11 cellular contexts compared by ENCODE assay signal in genomic region chr17:7475764-7476422, GRCh38. TPM values are rescaled to one million over a fixed set of nuclear protein-coding genes. Genes with fewer than 3 reads are reported as not detected.
DNase-seq lines count a peak whose midpoint lies in the region; ATAC-seq, FAIRE-seq and TF ChIP-seq lines count a peak whose summit lies in the region.
"Had no signal": no experiment of that assay in that cellular context is flagged by ENCODE, and none has a peak within 500 bp of the region (broad histone marks: within the 10 kb centered on the region; RNA-seq: fewer than 3 reads in every experiment).

No MANE protein-coding gene starts in this region.

- peak overlapping the region; percentile 66; the same call in 1 of the 2 replicates for H2BK5ac ChIP-seq in H1 (ENCODE audit: low read depth, low read length)

- no peak overlapping the region for H3K14ac ChIP-seq in H1 (ENCODE audit: insufficient read length)

- CTCF ChIA-PET in A549 (lab: Yijun Ruan, JAX) (interaction anchor here (0.8 to 3.6 kb wide), 16 partner anchors 10 to 179 kb away, joined by 3 to 33 read pairs (median 4); partner anchors contain the start of genes SENP3 and TMEM95), H1 (lab: Charles Lee; ENCODE audit: partially characterized antibody) (interaction anchor here (0.9 to 3.3 kb wide), 10 partner anchors 10 to 119 kb away, joined by 3 to 17 read pairs (median 4); partner anchors contain the start of gene TMEM102)

- TF ChIP-seq EP300 in A549 (IDR thresholded peaks at IDR 0.05), result no peak
- TF ChIP-seq EP300 in H1 (IDR thresholded peaks at IDR 0.05; ENCODE audit: borderline replicate concordance in 1 of 2, low read depth in 2 of 2, low read length in 2 of 2), result no peak

- H3K4me3 ChIP-seq in A549, result no peak overlapping the region
- no peak overlapping the region for H3K4me3 ChIP-seq in NT2/D1 (ENCODE audit: insufficient read length, low read depth)
- H3K4me3 ChIP-seq in H1 (ENCODE audit: extremely low read depth in 1 of 4, insufficient read depth in 2 of 4, low read depth in 3 of 4, low read length in 4 of 4), result no peak overlapping the region
- H3K4me3 ChIP-seq: MG63 had no signal

- H3K36me3 ChIP-seq in NT2/D1 (ENCODE audit: insufficient read depth, insufficient read length, low read length) (peaks cover 2% of the 10 kb centered on the region), H1 (ENCODE audit: control insufficient read depth in 2 of 4, insufficient read depth in 4 of 4, low read length in 3 of 4) (no peaks in the 10 kb centered on the region)
- H3K36me3 ChIP-seq: MG63 had no signal

- no peak overlapping the region for H3K23ac ChIP-seq in H1 (ENCODE audit: insufficient read length)

- FAIRE-seq in A549 (lab: Jason Lieb, UNC) (no peak), H1 (lab: Jason Lieb, UNC) (no peak)
- FAIRE-seq: frontal cortex had no signal

- no peak for TF ChIP-seq RAD21 in A549 (conservative IDR thresholded peaks at IDR 0.05 in 1 of 2, IDR thresholded peaks at IDR 0.05 in 1 of 2)
- no peak for TF ChIP-seq RAD21 in H1 (IDR thresholded peaks at IDR 0.05 in 1 of 2, conservative IDR thresholded peaks at IDR 0.05 in 1 of 2; ENCODE audit: low read depth in 2 of 2, low read length in 2 of 2)

- no peak overlapping the region for H2BK12ac ChIP-seq in H1 (ENCODE audit: low read depth, low read length)

- no peak overlapping the region for H2AFZ ChIP-seq in H1 (ENCODE audit: low read length)

- H3K79me1 ChIP-seq in H1 (ENCODE audit: low read depth, low read length), result peaks cover 12% of the 10 kb centered on the region

- H4K91ac ChIP-seq in H1 (replicated peaks; ENCODE audit: insufficient read length, low read length), result no peak overlapping the region

- no peak overlapping the region for H4K8ac ChIP-seq in H1 (ENCODE audit: extremely low read depth, insufficient read depth, low read length)

- H3K4me2 ChIP-seq in A549, result peak overlapping the region; percentile 97; the same call in 1 of the 3 replicates
- H3K4me2 ChIP-seq in H1 (ENCODE audit: insufficient read depth in 1 of 2, low read depth in 2 of 2, low read length in 2 of 2), result no peak overlapping the region

- H3K18ac ChIP-seq in H1 (ENCODE audit: extremely low read depth, low read length), result no peak overlapping the region

- ATAC-seq in A549, result no peak

- peaks cover 36% of the 10 kb centered on the region for H3K4me1 ChIP-seq in A549
- peaks cover 18% of the 10 kb centered on the region for H3K4me1 ChIP-seq in NT2/D1 (ENCODE audit: insufficient read depth, insufficient read length)
- H3K4me1 ChIP-seq in H1 (replicated peaks in 1 of 4; ENCODE audit: control insufficient read depth in 3 of 4, insufficient read depth in 4 of 4, low read length in 3 of 4), result peaks cover 2 to 18% (median 15%) of the 10 kb centered on the region in 4 experiments

- no peak overlapping the region for H2AK5ac ChIP-seq in H1 (ENCODE audit: low read depth, low read length)

- H3K27me3 ChIP-seq in NT2/D1 (ENCODE audit: insufficient read depth, insufficient read length) (no peaks in the 10 kb centered on the region), H1 (replicated peaks in 1 of 4; ENCODE audit: control insufficient read depth in 3 of 4, extremely low read depth in 1 of 4, insufficient read depth in 3 of 4, low read length in 3 of 4) (no peaks in the 10 kb centered on the region; a peak in 1 of 7 replicates)
- H3K27me3 ChIP-seq: MG63 had no signal

- peaks cover 0 to 31% of the 10 kb centered on the region in 2 experiments; a peak in 2 of 4 replicates for H3K79me2 ChIP-seq in H1 (ENCODE audit: control insufficient read depth in 1 of 2, insufficient read depth in 2 of 2, low read length in 2 of 2)

- DNase-seq in A549 (ENCODE audit: low read depth in 1 of 2, low spot score in 1 of 2) (no peak), NT2/D1 (ENCODE audit: low read depth, low spot score) (no peak), H1 (ENCODE audit: low read depth in 1 of 2, low spot score in 2 of 2) (no peak), myocyte (ENCODE audit: low read depth) (peak; percentile 53), SKM-1 (lab: John Stamatoyannopoulos, UW; ENCODE audit: unreplicated experiment) (no peak), C1 segment of cervical spinal cord (lab: John Stamatoyannopoulos, UW) (no peak), NCI-H2227 (lab: John Stamatoyannopoulos, UW; ENCODE audit: unreplicated experiment) (no peak), GM20000 (ENCODE audit: low spot score) (no peak)
- DNase-seq: activated CD4-positive, alpha-beta T cell treated with anti-CD3 and anti-CD28 coated beads for 48 hours had no signal

- peaks cover 0 to 5% of the 10 kb centered on the region in 2 experiments for H4K20me1 ChIP-seq in H1 (replicated peaks in 1 of 2; ENCODE audit: control insufficient read depth in 1 of 2, insufficient read depth in 2 of 2, low read length in 2 of 2)

- 89% methylated on average over 15 of the region's 15 CpGs for WGBS in A549 (ENCODE audit: missing lambda C conversion rate)
- 92% methylated on average over 15 of the region's 15 CpGs; no CpG with 5 or more reads in 1 of the 2 experiments for WGBS in H1 (ENCODE audit: extremely low coverage in 1 of 2, insufficient coverage in 1 of 2, insufficient read length in 1 of 2, insufficient replicate concordance in 2 of 2, low coverage in 1 of 2, low lambda C conversion rate in 2 of 2, missing lambda C conversion rate in 1 of 2), 2 experiments

- TF ChIP-seq CTCF in A549 (IDR thresholded peaks at IDR 0.05), result no peak
- no peak for TF ChIP-seq CTCF in H1 (IDR thresholded peaks at IDR 0.05; ENCODE audit: control extremely low read depth in 1 of 3, insufficient read depth in 1 of 3, low read depth in 1 of 3, low read length in 3 of 3)
- no peak for TF ChIP-seq CTCF in GM20000 (IDR thresholded peaks at IDR 0.05; ENCODE audit: extremely low read depth, missing control alignments)

- TF ChIP-seq POLR2A in A549 (IDR thresholded peaks at IDR 0.05; ENCODE audit: low read length) (no peak), H1 (IDR thresholded peaks at IDR 0.05; ENCODE audit: control extremely low read depth in 1 of 2, low read depth in 2 of 2, low read length in 2 of 2) (no peak)

- H3K56ac ChIP-seq in H1 (replicated peaks; ENCODE audit: insufficient read length, low read depth, low read length), result no peak overlapping the region

- no peak overlapping the region for H4K5ac ChIP-seq in H1 (ENCODE audit: insufficient read length, low read depth, low read length)

- H2BK15ac ChIP-seq in H1 (ENCODE audit: low read length), result no peak overlapping the region

- H3K23me2 ChIP-seq in H1 (ENCODE audit: low read depth, low read length), result peaks cover 11% of the 10 kb centered on the region

- peak overlapping the region; percentile 9 for H3K9ac ChIP-seq in NT2/D1 (ENCODE audit: insufficient read length, low read depth)
- no peak overlapping the region; a peak in 1 of 7 replicates for H3K9ac ChIP-seq in H1 (replicated peaks in 1 of 4; ENCODE audit: extremely low read depth in 1 of 4, low read depth in 3 of 4, low read length in 3 of 4)

- no peak overlapping the region for H2BK20ac ChIP-seq in H1 (ENCODE audit: low read length)

- H2BK120ac ChIP-seq in H1 (replicated peaks; ENCODE audit: low read depth, low read length), result no peak overlapping the region

- H3K4ac ChIP-seq in H1 (replicated peaks; ENCODE audit: insufficient read length, low read depth, low read length), result no peak overlapping the region

- POLR2A ChIA-PET in A549 (lab: Yijun Ruan, JAX) (interaction anchor here (1.3 to 1.7 kb wide), 2 partner anchors 8 to 20 kb away, joined by 3 to 10 read pairs; partner anchors contain the start of gene POLR2A), H1 (lab: Charles Lee; ENCODE audit: partially characterized antibody) (interaction anchor here (0.9 to 14.3 kb wide), 8 partner anchors 10 to 113 kb away, joined by 3 to 339 read pairs (median 6); partner anchors contain the start of genes CHRNB1, FGF11, NLGN2 and PLSCR3)

- peak overlapping the region in 1 of 2 experiments; percentile 100; a peak in 3 of 6 replicates for H3K27ac ChIP-seq in A549
- H3K27ac ChIP-seq in H1 (ENCODE audit: low read depth, low read length), result no peak overlapping the region

- H3K9me3 ChIP-seq in A549, result no peaks in the 10 kb centered on the region
- H3K9me3 ChIP-seq in NT2/D1 (ENCODE audit: insufficient read depth, low read length), result no peaks in the 10 kb centered on the region
- H3K9me3 ChIP-seq in H1 (ENCODE audit: insufficient read depth in 2 of 2, low read depth in 1 of 2, low read length in 1 of 2), result no peaks in the 10 kb centered on the region
- H3K9me3 ChIP-seq: MG63 had no signal

RNA-seq across cellular contexts. Expression of gene ZBTB4, which starts 3.5 kb away (rescaled TPM):
- polyA plus RNA-seq in A549 (2011; rRNA removed) (14.4 and 18.2 TPM in 2 replicates), A549 (2017; fragmentation: RNase III; extraction: RNeasy Plus Mini Kit Qiagen cat#74134 plus additional on column Dnase treatment) (24.4 to 29.5 TPM (median 28.2 TPM) in 3 replicates), H1 (2011; rRNA removed) (5.9 and 8.1 TPM in 2 replicates)
- 7.5 and 11.2 TPM in 2 replicates for polyA plus RNA-seq in A549 (2012; cell fraction: cytosol; rRNA removed)
- polyA plus RNA-seq in A549 (2012; cell fraction: nucleus; rRNA removed), result 19.5 and 19.9 TPM in 2 replicates
- polyA minus RNA-seq in A549 (2011; rRNA and poly(A)+ RNA removed), result 25.1 and 25.6 TPM in 2 replicates
- total RNA-seq in H1 (2021; fragmentation: NEBNext Ultra II Directional; extraction: Animal tissue kit (Norgen Biotek cat#: 25700)), result 10.1 and 11.2 TPM in 2 replicates
- polyA plus RNA-seq in H1 (2011; cell fraction: cytosol; rRNA removed), result 6.7 TPM
- 14.6 TPM for polyA plus RNA-seq in H1 (2011; cell fraction: nucleus; rRNA removed)
- polyA plus RNA-seq in H1 (2012, experiment 1 of 2), result 7.9 to 9.4 TPM (median 8.4 TPM) in 4 replicates
- 7.3 TPM for polyA plus RNA-seq in H1 (2012, experiment 2 of 2)
- 8.8 TPM for polyA plus RNA-seq in H1 (2013, experiment 1 of 2)
- polyA plus RNA-seq in H1 (2013, experiment 2 of 2), result 8.7 TPM
- 6.6 and 8.9 TPM in 2 replicates for polyA minus RNA-seq in H1 (2011; rRNA and poly(A)+ RNA removed)
- 6.3 TPM for polyA minus RNA-seq in H1 (2011; cell fraction: cytosol; rRNA and poly(A)+ RNA removed)
- polyA minus RNA-seq in H1 (2011; cell fraction: nucleus; rRNA and poly(A)+ RNA removed), result 11.0 TPM
- total RNA-seq in myocyte, result 32.8 and 38.0 TPM in 2 replicates
- polyA plus RNA-seq in myocyte (2012), result 41.9 TPM

RNA-seq across cellular contexts. Expression of gene SLC35G6, which starts 5.4 kb away (rescaled TPM):
- polyA plus RNA-seq in A549 (2011; rRNA removed) (not detected in 2 replicates), A549 (2017; fragmentation: RNase III; extraction: RNeasy Plus Mini Kit Qiagen cat#74134 plus additional on column Dnase treatment) (not detected in 3 replicates), H1 (2011; rRNA removed) (0.05 TPM in 1 of 2 replicates, not detected in the other)
- not detected in 2 replicates for polyA plus RNA-seq in A549 (2012; cell fraction: cytosol; rRNA removed)
- not detected in 2 replicates for polyA plus RNA-seq in A549 (2012; cell fraction: nucleus; rRNA removed)
- polyA minus RNA-seq in A549 (2011; rRNA and poly(A)+ RNA removed), result not detected in 2 replicates
- total RNA-seq in H1 (2021; fragmentation: NEBNext Ultra II Directional; extraction: Animal tissue kit (Norgen Biotek cat#: 25700)), result not detected in 2 replicates
- polyA plus RNA-seq in H1 (2011; cell fraction: cytosol; rRNA removed), result 0.04 TPM
- not detected for polyA plus RNA-seq in H1 (2011; cell fraction: nucleus; rRNA removed)
- 0.20 TPM in 1 of 4 replicates, not detected in the others for polyA plus RNA-seq in H1 (2012, experiment 1 of 2)
- not detected for polyA plus RNA-seq in H1 (2012, experiment 2 of 2)
- 0.04 TPM for polyA plus RNA-seq in H1 (2013, experiment 1 of 2)
- 0.02 TPM for polyA plus RNA-seq in H1 (2013, experiment 2 of 2)
- polyA minus RNA-seq in H1 (2011; rRNA and poly(A)+ RNA removed), result 0.10 TPM in 1 of 2 replicates, not detected in the other
- not detected for polyA minus RNA-seq in H1 (2011; cell fraction: cytosol; rRNA and poly(A)+ RNA removed)
- not detected for polyA minus RNA-seq in H1 (2011; cell fraction: nucleus; rRNA and poly(A)+ RNA removed)
- not detected in 2 replicates for total RNA-seq in myocyte
- 0.45 TPM for polyA plus RNA-seq in myocyte (2012)
- total RNA-seq: frontal cortex had no signal

RNA-seq across cellular contexts. Expression of gene POLR2A, which starts 8.3 kb away (rescaled TPM):
- polyA plus RNA-seq in A549 (2011; rRNA removed), result 22.8 and 57.1 TPM in 2 replicates
- polyA plus RNA-seq in A549 (2012; cell fraction: cytosol; rRNA removed), result 22.4 and 28.7 TPM in 2 replicates
- polyA plus RNA-seq in A549 (2012; cell fraction: nucleus; rRNA removed), result 127 and 206 TPM in 2 replicates
- polyA plus RNA-seq in A549 (2017; fragmentation: RNase III; extraction: RNeasy Plus Mini Kit Qiagen cat#74134 plus additional on column Dnase treatment), result 65.6 to 69.6 TPM (median 67.4 TPM) in 3 replicates
- 359 and 408 TPM in 2 replicates for polyA minus RNA-seq in A549 (2011; rRNA and poly(A)+ RNA removed)
- 150 and 157 TPM in 2 replicates for total RNA-seq in H1 (2021; fragmentation: NEBNext Ultra II Directional; extraction: Animal tissue kit (Norgen Biotek cat#: 25700))
- polyA plus RNA-seq in H1 (2011; rRNA removed), result 26.8 and 62.7 TPM in 2 replicates
- 24.4 TPM for polyA plus RNA-seq in H1 (2011; cell fraction: cytosol; rRNA removed)
- 150 TPM for polyA plus RNA-seq in H1 (2011; cell fraction: nucleus; rRNA removed)
- 95.6 to 139 TPM (median 127 TPM) in 4 replicates for polyA plus RNA-seq in H1 (2012, experiment 1 of 2)
- 88.5 TPM for polyA plus RNA-seq in H1 (2012, experiment 2 of 2)
- 66.3 TPM for polyA plus RNA-seq in H1 (2013, experiment 1 of 2)
- polyA plus RNA-seq in H1 (2013, experiment 2 of 2), result 55.6 TPM
- polyA minus RNA-seq in H1 (2011; rRNA and poly(A)+ RNA removed), result 175 and 246 TPM in 2 replicates
- 142 TPM for polyA minus RNA-seq in H1 (2011; cell fraction: cytosol; rRNA and poly(A)+ RNA removed)
- 162 TPM for polyA minus RNA-seq in H1 (2011; cell fraction: nucleus; rRNA and poly(A)+ RNA removed)
- total RNA-seq in myocyte, result 41.2 and 47.1 TPM in 2 replicates
- polyA plus RNA-seq in myocyte (2012), result 71.1 TPM

RNA-seq across cellular contexts. Expression of gene CHRNB1, which starts 31.0 kb away (rescaled TPM):
- 6.5 and 6.9 TPM in 2 replicates for polyA plus RNA-seq in A549 (2011; rRNA removed)
- 10.5 and 10.6 TPM in 2 replicates for polyA plus RNA-seq in A549 (2012; cell fraction: cytosol; rRNA removed)
- 3.0 and 4.2 TPM in 2 replicates for polyA plus RNA-seq in A549 (2012; cell fraction: nucleus; rRNA removed)
- 6.2 to 8.4 TPM (median 8.0 TPM) in 3 replicates for polyA plus RNA-seq in A549 (2017; fragmentation: RNase III; extraction: RNeasy Plus Mini Kit Qiagen cat#74134 plus additional on column Dnase treatment)
- polyA minus RNA-seq in A549 (2011; rRNA and poly(A)+ RNA removed), result 4.1 and 5.9 TPM in 2 replicates
- total RNA-seq in H1 (2021; fragmentation: NEBNext Ultra II Directional; extraction: Animal tissue kit (Norgen Biotek cat#: 25700)), result 13.8 and 14.1 TPM in 2 replicates
- polyA plus RNA-seq in H1 (2011; rRNA removed), result 28.2 and 33.6 TPM in 2 replicates
- polyA plus RNA-seq in H1 (2011; cell fraction: cytosol; rRNA removed), result 29.5 TPM
- polyA plus RNA-seq in H1 (2011; cell fraction: nucleus; rRNA removed), result 25.1 TPM
- 14.8 to 19.3 TPM (median 17.4 TPM) in 4 replicates for polyA plus RNA-seq in H1 (2012, experiment 1 of 2)
- polyA plus RNA-seq in H1 (2012, experiment 2 of 2), result 13.4 TPM
- 18.6 TPM for polyA plus RNA-seq in H1 (2013, experiment 1 of 2)
- polyA plus RNA-seq in H1 (2013, experiment 2 of 2), result 20.6 TPM
- 17.5 and 18.8 TPM in 2 replicates for polyA minus RNA-seq in H1 (2011; rRNA and poly(A)+ RNA removed)
- 6.1 TPM for polyA minus RNA-seq in H1 (2011; cell fraction: cytosol; rRNA and poly(A)+ RNA removed)
- 8.1 TPM for polyA minus RNA-seq in H1 (2011; cell fraction: nucleus; rRNA and poly(A)+ RNA removed)
- total RNA-seq in myocyte, result 213 and 222 TPM in 2 replicates
- 107 TPM for polyA plus RNA-seq in myocyte (2012)

RNA-seq across cellular contexts. Expression of gene FGF11, which starts 36.6 kb away (rescaled TPM):
- 1.4 and 1.9 TPM in 2 replicates for polyA plus RNA-seq in A549 (2011; rRNA removed)
- 0.71 and 0.74 TPM in 2 replicates for polyA plus RNA-seq in A549 (2012; cell fraction: cytosol; rRNA removed)
- 3.3 and 4.8 TPM in 2 replicates for polyA plus RNA-seq in A549 (2012; cell fraction: nucleus; rRNA removed)
- 1.1 to 1.8 TPM (median 1.5 TPM) in 3 replicates for polyA plus RNA-seq in A549 (2017; fragmentation: RNase III; extraction: RNeasy Plus Mini Kit Qiagen cat#74134 plus additional on column Dnase treatment)
- 1.0 and 1.3 TPM in 2 replicates for polyA minus RNA-seq in A549 (2011; rRNA and poly(A)+ RNA removed)
- total RNA-seq in H1 (2021; fragmentation: NEBNext Ultra II Directional; extraction: Animal tissue kit (Norgen Biotek cat#: 25700)), result 11.8 and 15.0 TPM in 2 replicates
- 26.1 and 42.0 TPM in 2 replicates for polyA plus RNA-seq in H1 (2011; rRNA removed)
- 24.3 TPM for polyA plus RNA-seq in H1 (2011; cell fraction: cytosol; rRNA removed)
- polyA plus RNA-seq in H1 (2011; cell fraction: nucleus; rRNA removed), result 47.1 TPM
- polyA plus RNA-seq in H1 (2012, experiment 1 of 2), result 16.8 to 26.7 TPM (median 19.8 TPM) in 4 replicates
- 17.9 TPM for polyA plus RNA-seq in H1 (2012, experiment 2 of 2)
- polyA plus RNA-seq in H1 (2013, experiment 1 of 2), result 11.8 TPM
- 11.9 TPM for polyA plus RNA-seq in H1 (2013, experiment 2 of 2)
- polyA minus RNA-seq in H1 (2011; rRNA and poly(A)+ RNA removed), result 15.9 and 22.0 TPM in 2 replicates
- 11.2 TPM for polyA minus RNA-seq in H1 (2011; cell fraction: cytosol; rRNA and poly(A)+ RNA removed)
- polyA minus RNA-seq in H1 (2011; cell fraction: nucleus; rRNA and poly(A)+ RNA removed), result 15.4 TPM
- 41.7 and 89.9 TPM in 2 replicates for total RNA-seq in myocyte
- polyA plus RNA-seq in myocyte (2012), result 56.4 TPM
